Comparison of ENCODE assay signal across 1 cellular context in genomic region chr9:114047717-114048116, GRCh38.
TF ChIP-seq lines count a peak whose summit lies in the region.

No MANE protein-coding gene starts in this region.

TF ChIP-seq in GM23338, 12 proteins besides CTCF, POLR2A, EP300 and RAD21 (continued from another document):
- TF ChIP-seq ZNF331 (CRISPR knock-in tag; IDR thresholded peaks at IDR 0.05; ENCODE audit: low read depth), result no peak
- TF ChIP-seq, protein P1, sequence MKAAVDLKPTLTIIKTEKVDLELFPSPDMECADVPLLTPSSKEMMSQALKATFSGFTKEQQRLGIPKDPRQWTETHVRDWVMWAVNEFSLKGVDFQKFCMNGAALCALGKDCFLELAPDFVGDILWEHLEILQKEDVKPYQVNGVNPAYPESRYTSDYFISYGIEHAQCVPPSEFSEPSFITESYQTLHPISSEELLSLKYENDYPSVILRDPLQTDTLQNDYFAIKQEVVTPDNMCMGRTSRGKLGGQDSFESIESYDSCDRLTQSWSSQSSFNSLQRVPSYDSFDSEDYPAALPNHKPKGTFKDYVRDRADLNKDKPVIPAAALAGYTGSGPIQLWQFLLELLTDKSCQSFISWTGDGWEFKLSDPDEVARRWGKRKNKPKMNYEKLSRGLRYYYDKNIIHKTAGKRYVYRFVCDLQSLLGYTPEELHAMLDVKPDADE (IDR thresholded peaks at IDR 0.05), result no peak
